23 cellular contexts compared by ENCODE assay signal in the genomic region with DNA sequence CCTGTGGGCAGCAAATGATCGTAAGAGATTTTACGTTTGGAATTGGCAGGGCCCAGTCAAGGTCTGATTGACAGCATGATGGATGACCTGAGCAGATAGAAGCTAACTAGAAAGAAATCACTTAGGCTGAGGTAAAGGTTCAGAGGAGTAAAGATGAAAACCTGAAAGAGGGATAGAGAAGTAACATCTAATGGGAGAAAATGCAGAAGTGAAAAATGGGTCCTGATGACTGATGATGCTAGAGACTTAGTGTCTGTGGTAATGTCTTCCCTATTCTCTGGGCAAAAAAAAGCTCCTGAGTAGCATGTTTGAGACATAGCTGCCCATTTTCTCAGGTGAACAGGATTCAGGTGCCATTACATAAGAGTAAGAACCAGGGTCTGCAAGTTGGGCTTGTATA.
DNase-seq lines count a peak whose midpoint lies in the region; ATAC-seq, FAIRE-seq and TF ChIP-seq lines count a peak whose summit lies in the region.
"Had no signal": no experiment of that assay in that cellular context is flagged by ENCODE, and none has a peak within 500 bp of the region (broad histone marks: within the 10 kb centered on the region; RNA-seq: fewer than 3 reads in every experiment).

No MANE protein-coding gene starts in this region.

- BruUV-seq in OCI-LY7 (replicated peaks; lab: Mats Ljungman, UMichigan) = no TSS peak

- H2AFZ ChIP-seq in OCI-LY7 (ENCODE audit: low read length) = no peak overlapping the region

- H4K20me1 ChIP-seq in OCI-LY7 (ENCODE audit: insufficient read depth, low read length) = no peaks in the 10 kb centered on the region

- FAIRE-seq in kidney (lab: Jason Lieb, UNC) = no peak

- H3K9me2 ChIP-seq in OCI-LY7 (ENCODE audit: insufficient read depth, low read length) = no peaks in the 10 kb centered on the region
- H3K9me2 ChIP-seq: SK-N-SH had no signal

- DNase-seq in SKM-1 treated with dmso at 0.1 percent for 144 hours (lab: John Stamatoyannopoulos, UW; ENCODE audit: unreplicated experiment) (peak; percentile 0), SKM-1 (lab: John Stamatoyannopoulos, UW; ENCODE audit: unreplicated experiment) (no peak), OCI-LY7 (ENCODE audit: low spot score) (peak; percentile 19), activated gamma-delta T cell (lab: John Stamatoyannopoulos, UW) (no peak), OCI-M1 (lab: John Stamatoyannopoulos, UW) (no peak), kidney (no peak), coronary artery (ENCODE audit: low spot score) (no peak)
- DNase-seq: 8988T, COR-L47, DND-41, GDM1, NCI-H1092, NCI-H1694, NCI-H2107, NCI-H345, NCI-H69, Peyer's patch, Right ventricle myocardium superior, SK-N-SH, T-helper 2 cell had no signal

- peak overlapping the region; percentile 42; the same call in 1 of the 2 replicates for H3K4me2 ChIP-seq in OCI-LY7 (ENCODE audit: low read length)
- H3K4me2 ChIP-seq: SK-N-SH had no signal

- POLR2A ChIA-PET in OCI-LY7 (lab: Charles Lee) = no interaction called here

- CTCF ChIA-PET in OCI-LY7 (lab: Charles Lee; ENCODE audit: unreplicated experiment) = interaction anchor here (0.5 kb wide), 1 partner anchor 1791 kb away, joined by 3 read pairs; no protein-coding TSS in a partner anchor

- no peak for TF ChIP-seq CTCF in OCI-LY7 (conservative IDR thresholded peaks at IDR 0.05; ENCODE audit: low read length)
- no peak for TF ChIP-seq CTCF in kidney (IDR thresholded peaks at IDR 0.05; ENCODE audit: borderline replicate concordance, extremely low read depth, insufficient read depth)
- TF ChIP-seq CTCF in coronary artery (IDR thresholded peaks at IDR 0.05) = no peak

- no peak overlapping the region for H3K27ac ChIP-seq in OCI-LY7 (ENCODE audit: low read depth, low read length, poor library complexity, severe bottlenecking)
- H3K27ac ChIP-seq in kidney (ENCODE audit: low read depth in 2 of 2, low read length in 2 of 2) = no peak overlapping the region
- H3K27ac ChIP-seq in coronary artery = no peak overlapping the region
- H3K27ac ChIP-seq: C4-2B, Peyer's patch had no signal

- no peaks in the 10 kb centered on the region for H3K9me3 ChIP-seq in OCI-LY7 (ENCODE audit: low read length)
- no peaks in the 10 kb centered on the region for H3K9me3 ChIP-seq in kidney (ENCODE audit: control insufficient read depth in 1 of 2, low read length in 2 of 2)
- H3K9me3 ChIP-seq: HAP-1, Peyer's patch, SK-N-SH had no signal

- H3K36me3 ChIP-seq in OCI-LY7 (ENCODE audit: insufficient read depth, low read length) (no peaks in the 10 kb centered on the region), kidney (ENCODE audit: control insufficient read depth in 1 of 2, insufficient read depth in 2 of 2, low read length in 2 of 2) (no peaks in the 10 kb centered on the region)
- H3K36me3 ChIP-seq: HAP-1, Peyer's patch had no signal

- peak; percentile 64 for ATAC-seq in HG03354 (IDR thresholded peaks at IDR 0.05; ENCODE audit: poor library complexity, severe bottlenecking, unreplicated experiment)

- H3K4me3 ChIP-seq in OCI-LY7 (ENCODE audit: low read depth, low read length, poor library complexity, severe bottlenecking) (no peak overlapping the region), kidney (ENCODE audit: low read length in 2 of 2) (no peak overlapping the region), coronary artery (no peak overlapping the region)
- H3K4me3 ChIP-seq: HAP-1, Peyer's patch had no signal

- no peaks in the 10 kb centered on the region for H3K79me2 ChIP-seq in OCI-LY7 (ENCODE audit: insufficient read depth, low read depth, low read length)

- no peak overlapping the region for H3K9ac ChIP-seq in kidney (ENCODE audit: low read length in 2 of 2)
- H3K9ac ChIP-seq: SK-N-SH had no signal

- H3K4me1 ChIP-seq in OCI-LY7 (ENCODE audit: insufficient read depth, low read length, poor library complexity, severe bottlenecking) = peaks cover 23% of the 10 kb centered on the region
- peaks cover 2 to 5% of the 10 kb centered on the region in 2 donors for H3K4me1 ChIP-seq in kidney (ENCODE audit: control insufficient read depth in 1 of 2, insufficient read depth in 1 of 2, low read depth in 1 of 2, low read length in 2 of 2)
- H3K4me1 ChIP-seq: Peyer's patch had no signal

- intact Hi-C loops in OCI-LY7 (cut with micrococcal nuclease; ENCODE audit: unreplicated experiment) (no loop called here), kidney (cut with DNase I) (no loop called here)

Comparison
In these comparisons a context has a peak if more than half of its experiments do, and no peak if none do; other contexts are left out.
1. DNase-seq: peak in SKM-1 treated with dmso at 0.1 percent for 144 hours (single experiment) and OCI-LY7 (single experiment); none in SKM-1 (single experiment), activated gamma-delta T cell (single experiment), OCI-M1 (single experiment), kidney (single experiment) and coronary artery (single experiment).